Comparison of ENCODE assay signal across 15 cellular contexts in the genomic region with DNA sequence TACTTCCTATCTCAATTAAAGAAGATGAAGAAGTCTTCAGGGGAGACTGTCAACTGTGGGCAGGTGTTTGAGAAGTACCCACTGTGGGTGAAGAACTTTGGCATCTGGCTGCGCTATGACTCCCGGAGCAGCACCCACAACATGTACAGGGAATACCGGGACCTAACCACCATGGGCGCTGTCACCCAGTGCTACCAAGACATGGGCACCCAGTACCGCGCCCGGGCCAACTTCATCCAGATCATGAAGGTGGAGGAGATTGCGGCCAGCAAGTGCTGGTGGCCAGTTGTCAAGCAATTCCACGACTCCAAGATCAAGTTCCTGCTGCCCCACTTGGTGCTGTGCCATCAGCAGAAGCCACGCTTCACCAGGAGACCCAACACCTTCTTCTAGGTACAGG. TPM values are rescaled to one million over a fixed set of nuclear protein-coding genes. Genes with fewer than 3 reads are reported as not detected.
DNase-seq lines count a peak whose midpoint lies in the region; ATAC-seq and TF ChIP-seq lines count a peak whose summit lies in the region.
"Had no signal": no experiment of that assay in that cellular context is flagged by ENCODE, and none has a peak within 500 bp of the region (broad histone marks: within the 10 kb centered on the region; RNA-seq: fewer than 3 reads in every experiment).

No MANE protein-coding gene starts in this region.

- ATAC-seq in Panc1, result no peak
- no peak for ATAC-seq in HG03469 (IDR thresholded peaks at IDR 0.05; ENCODE audit: unreplicated experiment)

- in situ Hi-C loops in Panc1 (cut with HindIII; ENCODE audit: low pct_unique_long_range_greater_than_20kb, low sequenced_read_pairs), result no loop called here

- H3K36me3 Mint-ChIP-seq in activated CD4-positive, alpha-beta T cell treated with anti-CD3 and anti-CD28 coated beads, Interleukin-2, amount 10 ng/mL, durations not matched to agents 24 days and 14 days (ENCODE audit: low read depth), result peaks cover 10% of the 10 kb centered on the region

- H3K27ac Mint-ChIP-seq in activated CD4-positive, alpha-beta T cell treated with anti-CD3 and anti-CD28 coated beads, Interleukin-2, amount 10 ng/mL, durations not matched to agents 24 days and 14 days, result peak overlapping the region; percentile 89
- H3K27ac Mint-ChIP-seq: progenitor cell of endocrine pancreas had no signal

- no peak overlapping the region for H2AFZ ChIP-seq in hepatocyte

- intact Hi-C loops in activated CD4-positive, alpha-beta T cell treated with anti-CD3 and anti-CD28 coated beads, Interleukin-2, amount 10 ng/mL, durations not matched to agents 24 days and 14 days (cut with micrococcal nuclease), result no loop called here
- intact Hi-C loops in Panc1 (cut with micrococcal nuclease; ENCODE audit: unreplicated experiment), result no loop called here
- intact Hi-C loops in esophagus squamous epithelium (cut with DNase I), result no loop called here
- intact Hi-C loops in stomach (cut with DNase I; ENCODE audit: low total_unique reads), result no loop called here

- BruUV-seq in Panc1 (replicated peaks; lab: Mats Ljungman, UMichigan), result no TSS peak

- H3K27ac ChIP-seq in Panc1 (ENCODE audit: low read length) (peak overlapping the region; percentile 77; the same call in 1 of the 2 replicates), esophagus squamous epithelium (peak overlapping the region; percentile 49 to 83 (median 74)), stomach (peak overlapping the region in 3 of 5 donors; percentile 84 to 90 (median 88)), hepatocyte (no peak overlapping the region)

- H3K27me3 ChIP-seq in Panc1 (ENCODE audit: control insufficient read depth, insufficient read depth, low read length) (no peaks in the 10 kb centered on the region), esophagus squamous epithelium (no peaks in the 10 kb centered on the region), stomach (no peaks in the 10 kb centered on the region), hepatocyte (no peaks in the 10 kb centered on the region)

- POLR2A ChIA-PET in Panc1 (lab: Charles Lee), result interaction anchor here (0.7 kb wide), 1 partner anchor 433 kb away, joined by 3 read pairs; no protein-coding TSS in a partner anchor

- no peaks in the 10 kb centered on the region for H3K79me2 ChIP-seq in hepatocyte

- H3K9me3 ChIP-seq in Panc1 (ENCODE audit: control insufficient read depth, insufficient read depth, low read depth, low read length) (no peaks in the 10 kb centered on the region), esophagus squamous epithelium (no peaks in the 10 kb centered on the region), stomach (no peaks in the 10 kb centered on the region), hepatocyte (ENCODE audit: low read depth) (no peaks in the 10 kb centered on the region)

- DNase-seq in activated CD4-positive, alpha-beta T cell treated with anti-CD3 and anti-CD28 coated beads, Interleukin-2, amount 10 ng/mL, durations not matched to agents 24 days and 14 days, result no peak
- no peak for DNase-seq in activated CD4-positive, alpha-beta T cell treated with anti-CD3 and anti-CD28 coated beads, Interleukin-2, amount 50 U/mL, for 1 hour
- DNase-seq in Panc1 (ENCODE audit: low read depth, low spot score) (no peak), esophagus squamous epithelium (lab: John Stamatoyannopoulos, UW) (no peak), stomach (no peak), hepatocyte (ENCODE audit: low spot score) (no peak)
- DNase-seq in activated effector memory CD4-positive, alpha-beta T cell treated with anti-CD3 and anti-CD28 coated beads, Interleukin-2, amount 50 U/mL, for 16 hours, result no peak
- DNase-seq: activated CD4-positive, alpha-beta T cell treated with anti-CD3 and anti-CD28 coated beads, Interleukin-2, amount 10 ng/mL, durations not matched to agents 7 days and 5 days; activated gamma-delta T cell; Calu3; kidney glomerular epithelial cell; NCI-H1694; stimulated activated CD4-positive, alpha-beta T cell treated with anti-CD3 and anti-CD28 coated beads, Interleukin-12 subunit alpha, Interleukin-12 subunit beta, amount 100 ng/mL, for 4 hours had no signal

- TF ChIP-seq POLR2A in esophagus squamous epithelium (IDR thresholded peaks at IDR 0.05), result no peak
- TF ChIP-seq POLR2A in stomach (IDR thresholded peaks at IDR 0.05), result no peak

- CTCF ChIA-PET in Panc1 (lab: Charles Lee), result no interaction called here

- peaks cover 51% of the 10 kb centered on the region for H3K4me1 Mint-ChIP-seq in activated CD4-positive, alpha-beta T cell treated with anti-CD3 and anti-CD28 coated beads, Interleukin-2, amount 10 ng/mL, durations not matched to agents 24 days and 14 days

- no peak for TF ChIP-seq CTCF in Panc1 (IDR thresholded peaks at IDR 0.05)
- no peak for TF ChIP-seq CTCF in esophagus squamous epithelium (IDR thresholded peaks at IDR 0.05)
- TF ChIP-seq CTCF in stomach (IDR thresholded peaks at IDR 0.05), result no peak
- no peak for TF ChIP-seq CTCF in hepatocyte (IDR thresholded peaks at IDR 0.05; ENCODE audit: poor library complexity)

- H3K4me2 ChIP-seq in hepatocyte, result no peak overlapping the region

- 100% methylated on average over 4 of the region's 10 CpGs; no CpG with 5 or more reads in 1 of the 2 donors for WGBS in esophagus squamous epithelium, 2 donors
- WGBS in stomach, 5 donors, result 88 to 96% (median 94%) methylated on average over 10 of the region's 10 CpGs
- 97% methylated on average over 10 of the region's 10 CpGs for WGBS in hepatocyte (ENCODE audit: low lambda C conversion rate, missing lambda C conversion rate)

- peak overlapping the region; percentile 78 for H3K4me3 Mint-ChIP-seq in activated CD4-positive, alpha-beta T cell treated with anti-CD3 and anti-CD28 coated beads, Interleukin-2, amount 10 ng/mL, durations not matched to agents 24 days and 14 days

- H3K27me3 Mint-ChIP-seq in activated CD4-positive, alpha-beta T cell treated with anti-CD3 and anti-CD28 coated beads, Interleukin-2, amount 10 ng/mL, durations not matched to agents 24 days and 14 days, result no peaks in the 10 kb centered on the region
- H3K27me3 Mint-ChIP-seq: activated CD4-positive, alpha-beta T cell treated with anti-CD3 and anti-CD28 coated beads, Interleukin-2, amount 10 ng/mL, durations not matched to agents 7 days and 5 days had no signal

- peaks cover 5% of the 10 kb centered on the region for H3K9me3 Mint-ChIP-seq in activated CD4-positive, alpha-beta T cell treated with anti-CD3 and anti-CD28 coated beads, Interleukin-2, amount 10 ng/mL, durations not matched to agents 24 days and 14 days
- H3K9me3 Mint-ChIP-seq: activated CD4-positive, alpha-beta T cell treated with anti-CD3 and anti-CD28 coated beads, Interleukin-2, amount 10 ng/mL, durations not matched to agents 7 days and 5 days had no signal

- H3K9me2 ChIP-seq in hepatocyte (replicated peaks; ENCODE audit: insufficient read depth), result no peaks in the 10 kb centered on the region

- H3K4me1 ChIP-seq in Panc1 (ENCODE audit: control insufficient read depth, insufficient read depth, low read length), result peaks cover 14% of the 10 kb centered on the region
- peaks cover 14 to 42% (median 30%) of the 10 kb centered on the region in 3 donors for H3K4me1 ChIP-seq in esophagus squamous epithelium
- H3K4me1 ChIP-seq in stomach, result peaks cover 14 to 34% (median 20%) of the 10 kb centered on the region in 4 donors
- no peaks in the 10 kb centered on the region for H3K4me1 ChIP-seq in hepatocyte (ENCODE audit: insufficient read depth)

- no peak for TF ChIP-seq EP300 in stomach (IDR thresholded peaks at IDR 0.05)

- H3K36me3 ChIP-seq in Panc1 (ENCODE audit: control insufficient read depth, insufficient read depth, low read length) (no peaks in the 10 kb centered on the region), esophagus squamous epithelium (no peaks in the 10 kb centered on the region), stomach (no peaks in the 10 kb centered on the region), hepatocyte (replicated peaks; ENCODE audit: insufficient read depth, low read depth) (no peaks in the 10 kb centered on the region)

- H4K20me1 ChIP-seq in hepatocyte (ENCODE audit: insufficient read depth, poor library complexity, severe bottlenecking), result no peaks in the 10 kb centered on the region

- H3K4me3 ChIP-seq in Panc1 (ENCODE audit: low read depth in 2 of 2, low read length in 2 of 2) (no peak overlapping the region), esophagus squamous epithelium (no peak overlapping the region), stomach (no peak overlapping the region), hepatocyte (no peak overlapping the region)

RNA-seq across cellular contexts. Expression of gene RNF19B, which starts 15.5 kb away (rescaled TPM):
- total RNA-seq in activated CD4-positive, alpha-beta T cell treated with anti-CD3 and anti-CD28 coated beads, Interleukin-2, amount 10 ng/mL, durations not matched to agents 24 days and 14 days, result 44.5 and 46.8 TPM in 2 replicates
- 29.1 TPM for total RNA-seq in Panc1 (2021; ENCODE audit: unreplicated experiment)
- 20.4 TPM for polyA plus RNA-seq in Panc1 (2012; ENCODE audit: insufficient read length)
- total RNA-seq in esophagus squamous epithelium, result 10 to 100 TPM; 24.2 to 61.6 (median 46.4) TPM
- total RNA-seq in stomach, result 10 to 100 TPM in 3 of 5 donors, 1 to 10 TPM in 1, under 1 TPM in 1; 0.58 to 29.5 (median 10.3) TPM
- 10 to 100 TPM in 1 of 3 donors, 1 to 10 TPM in 2; 9.1 to 10.4 (median 9.1) TPM for polyA plus RNA-seq in stomach
- total RNA-seq in hepatocyte, result 16.1 and 21.3 TPM in 2 replicates
- 11.5 and 15.5 TPM in 2 replicates for polyA plus RNA-seq in hepatocyte

RNA-seq across cellular contexts. Expression of gene AK2, which starts 56.6 kb away (rescaled TPM):
- 424 and 429 TPM in 2 replicates for total RNA-seq in activated CD4-positive, alpha-beta T cell treated with anti-CD3 and anti-CD28 coated beads, Interleukin-2, amount 10 ng/mL, durations not matched to agents 24 days and 14 days
- total RNA-seq in Panc1 (2021; ENCODE audit: unreplicated experiment), result 213 TPM
- polyA plus RNA-seq in Panc1 (2012; ENCODE audit: insufficient read length), result 184 TPM
- 100 to 1,000 TPM; 126 to 167 (median 151) TPM for total RNA-seq in esophagus squamous epithelium
- total RNA-seq in stomach, result 100 to 1,000 TPM in 4 of 5 donors, 10 to 100 TPM in 1; 71.0 to 263 (median 124) TPM
- polyA plus RNA-seq in stomach, result 100 to 1,000 TPM in 2 of 3 donors, 10 to 100 TPM in 1; 98.8 to 129 (median 107) TPM
- 120 and 133 TPM in 2 replicates for total RNA-seq in hepatocyte
- polyA plus RNA-seq in hepatocyte, result 147 TPM in 2 replicates
